In the genomic region with DNA sequence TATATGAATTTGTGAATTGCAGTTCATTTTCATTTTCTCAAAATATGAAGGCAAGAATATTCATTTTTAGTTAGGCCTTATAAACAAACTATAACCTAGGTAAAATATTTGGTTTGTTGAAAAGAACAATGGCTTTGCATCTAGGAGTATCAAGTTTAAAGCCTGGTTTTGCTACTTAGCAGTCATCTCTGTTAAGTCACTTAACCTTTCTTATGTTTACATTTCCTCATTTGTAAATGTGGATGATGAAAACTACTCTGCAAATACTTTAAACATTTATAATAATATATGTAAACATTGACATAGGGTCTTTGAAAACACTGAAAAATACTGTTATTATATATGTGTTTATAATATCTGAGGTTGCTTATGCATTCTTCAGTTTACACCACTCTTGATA, we compare ENCODE assay signal across 22 cellular contexts.
"Had no signal": no experiment of that assay in that cellular context is flagged by ENCODE, and none has a peak within 500 bp of the region (broad histone marks: within the 10 kb centered on the region; RNA-seq: fewer than 3 reads in every experiment).

No MANE protein-coding gene starts in this region.

- H3K4me2 ChIP-seq: KMS-11, SK-N-SH had no signal

- DNase-seq: Kasumi-1, MV-4-11, NCI-H1048, NCI-H1105, NCI-H146, NCI-H1694 treated with DMSO at 0.1 percent for 48 hours, NCI-H1930, NCI-H2171, NCI-H226, NCI-H446, NCI-H524, NCI-H526 treated with DMSO at 0.1 percent for 48 hours, NCI-H774, OCI-M1, RPMI8226, SHP77, SK-N-SH, SW 1271, T-cell had no signal

- H3K9me2 ChIP-seq: SK-N-SH had no signal

- ATAC-seq: HepG2, K562, T-cell had no signal

- H3K4me3 ChIP-seq: K562 had no signal

- H3K27ac ChIP-seq: KMS-11 had no signal

- H3K9me3 ChIP-seq: SK-N-SH had no signal
